38 cellular contexts compared by ENCODE assay signal in the genomic region with DNA sequence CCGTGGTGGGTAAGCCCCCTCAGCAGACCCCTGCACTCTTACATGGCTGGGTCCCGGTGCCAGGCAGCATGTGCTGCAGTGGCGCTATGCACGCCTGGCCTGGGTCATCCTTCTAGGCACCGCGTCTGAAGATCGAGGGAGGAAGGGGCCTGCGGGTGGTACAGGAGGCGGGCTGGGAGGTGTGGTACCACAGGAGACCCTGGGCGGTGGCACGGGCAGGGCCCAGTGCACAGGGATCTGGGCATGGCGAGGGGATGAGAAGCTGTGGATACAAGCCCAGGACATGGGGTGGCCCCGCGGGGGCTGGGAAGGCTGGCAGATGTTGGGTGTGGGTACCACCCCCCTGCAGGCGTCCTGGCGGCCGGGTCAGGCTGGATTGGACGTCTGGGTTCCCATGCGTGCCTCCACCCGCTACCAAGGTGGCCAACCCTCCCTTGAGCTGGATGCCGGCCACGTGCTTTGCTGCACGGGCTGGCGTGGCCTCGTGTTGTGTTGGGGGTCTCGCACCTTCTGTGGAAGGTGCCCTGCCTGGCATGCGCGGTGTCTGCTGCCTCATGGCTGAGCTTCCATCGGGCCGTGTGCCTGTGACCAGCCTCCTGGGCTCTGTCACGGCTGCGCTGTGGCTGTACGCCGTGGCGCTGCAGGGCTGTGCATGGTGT. TPM values are rescaled to one million over a fixed set of nuclear protein-coding genes. Genes with fewer than 3 reads are reported as not detected.
"Had no signal": no experiment of that assay in that cellular context is flagged by ENCODE, and none has a peak within 500 bp of the region (broad histone marks: within the 10 kb centered on the region; RNA-seq: fewer than 3 reads in every experiment).

No MANE protein-coding gene starts in this region.

- H3K36me3 Mint-ChIP-seq: activated naive CD8-positive, alpha-beta T cell had no signal

- H3K4me1 ChIP-seq: esophagus muscularis mucosa, gastroesophageal sphincter had no signal

- H3K4me1 Mint-ChIP-seq: activated B cell treated with CpG ODN at 0.5 μM for 24 hours; central memory CD8-positive, alpha-beta T cell; T-helper 17 cell had no signal

- H3K4me3 ChIP-seq: esophagus muscularis mucosa, gastroesophageal sphincter had no signal

- H3K9me3 ChIP-seq: esophagus muscularis mucosa, gastroesophageal sphincter had no signal

- H3K27me3 Mint-ChIP-seq: activated B cell treated with CpG ODN at 0.5 μM for 24 hours; activated naive CD8-positive, alpha-beta T cell; activated T-cell treated with anti-CD3 and anti-CD28 coated beads, Interleukin-2, amount 50 U/mL, for 24 hours; central memory CD8-positive, alpha-beta T cell; effector memory CD8-positive, alpha-beta T cell; T-helper 17 cell had no signal

- H3K27ac ChIP-seq: brain microvascular endothelial cell, esophagus muscularis mucosa, gastroesophageal sphincter, WERI-Rb-1 had no signal

- DNase-seq: activated B cell treated with CpG ODN at 0.5 μM for 24 hours; activated CD4-positive, alpha-beta T cell treated with anti-CD3 and anti-CD28 coated beads for 48 hours; activated CD4-positive, alpha-beta T cell treated with anti-CD3 and anti-CD28 coated beads, Interleukin-2, amount 50 U/mL, for 1 hour; activated CD4-positive, alpha-beta T cell treated with anti-CD3 and anti-CD28 coated beads, Interleukin-2, amount 50 U/mL, for 48 hours; activated CD8-positive, alpha-beta memory T cell treated with anti-CD3 and anti-CD28 coated beads, Interleukin-2, amount 50 U/mL, for 48 hours; activated gamma-delta T cell; activated naive CD4-positive, alpha-beta T cell; activated naive CD4-positive, alpha-beta T cell treated with anti-CD3 and anti-CD28 coated beads, Interleukin-2, amount 50 U/mL, for 16 hours; activated T-cell treated with anti-CD3 and anti-CD28 coated beads for 4 hours; activated T-cell treated with anti-CD3 and anti-CD28 coated beads, Interleukin-2, amount 50 U/mL, for 24 hours; activated T-cell treated with anti-CD3 and anti-CD28 coated beads, Interleukin-2, amount 50 U/mL, for 72 hours; amniotic stem cell; anterior cingulate cortex; brain microvascular endothelial cell; cortex of kidney; dermis blood vessel endothelial cell; effector CD4-positive, alpha-beta T cell; effector memory CD8-positive, alpha-beta T cell; erythroblast; foreskin melanocyte; T-helper 1 cell; T-helper 17 cell; T1000; WERI-Rb-1 had no signal

- H3K27ac Mint-ChIP-seq: activated B cell treated with CpG ODN at 0.5 μM for 24 hours; activated naive CD8-positive, alpha-beta T cell; activated T-cell treated with anti-CD3 and anti-CD28 coated beads, Interleukin-2, amount 50 U/mL, for 72 hours; effector memory CD8-positive, alpha-beta T cell; T-helper 17 cell; T-helper 2 cell treated with Interferon-gamma antibody and Interleukin-4, amounts not matched to agents 5 μg/mL and 100 μg/mL, for 36 hours had no signal

- H3K27me3 ChIP-seq: brain microvascular endothelial cell, esophagus muscularis mucosa, gastroesophageal sphincter had no signal

- H3K4me3 Mint-ChIP-seq: activated B cell treated with CpG ODN at 0.5 μM for 24 hours; activated naive CD8-positive, alpha-beta T cell; activated T-cell treated with anti-CD3 and anti-CD28 coated beads, Interleukin-2, amount 50 U/mL, for 24 hours; activated T-cell treated with anti-CD3 and anti-CD28 coated beads, Interleukin-2, amount 50 U/mL, for 72 hours; central memory CD8-positive, alpha-beta T cell; effector memory CD8-positive, alpha-beta T cell; T-helper 17 cell; T-helper 2 cell treated with Interferon-gamma antibody and Interleukin-4, amounts not matched to agents 5 μg/mL and 100 μg/mL, for 36 hours had no signal

- H3K9me3 Mint-ChIP-seq: activated B cell treated with CpG ODN at 0.5 μM for 24 hours; activated T-cell treated with anti-CD3 and anti-CD28 coated beads, Interleukin-2, amount 50 U/mL, for 24 hours; activated T-cell treated with anti-CD3 and anti-CD28 coated beads, Interleukin-2, amount 50 U/mL, for 72 hours; central memory CD8-positive, alpha-beta T cell; effector memory CD8-positive, alpha-beta T cell; T-helper 2 cell treated with Interferon-gamma antibody and Interleukin-4, amounts not matched to agents 5 μg/mL and 100 μg/mL, for 36 hours had no signal

- ATAC-seq: activated CD4-positive, CD25-positive, alpha-beta regulatory T cell treated with anti-CD3 and anti-CD28 coated beads, Interleukin-2, amount 50 U/mL, for 24 hours; activated T-cell treated with anti-CD3 and anti-CD28 coated beads, Interleukin-2, amount 50 U/mL, for 72 hours; effector memory CD8-positive, alpha-beta T cell; gastroesophageal sphincter; T-helper 17 cell had no signal

- FAIRE-seq: astrocyte, bronchial epithelial cell had no signal

RNA-seq across cellular contexts. Expression of a gene that starts 33.9 kb away (rescaled TPM):
- total RNA-seq: activated B cell treated with CpG ODN at 0.5 μM for 24 hours; activated T-cell treated with anti-CD3 and anti-CD28 coated beads, Interleukin-2, amount 50 U/mL, for 72 hours; bronchial epithelial cell; dermis blood vessel endothelial cell; esophagus muscularis mucosa; fibroblast of lung; fibroblast of villous mesenchyme; gastroesophageal sphincter; glomerular endothelial cell had no signal
- polyA plus RNA-seq: fibroblast of lung had no signal

RNA-seq across cellular contexts. Expression of a gene that starts 33.9 kb away (rescaled TPM):
- total RNA-seq: fibroblast of lung had no signal
- polyA plus RNA-seq: fibroblast of lung had no signal

RNA-seq across cellular contexts. Expression of a gene that starts 57.8 kb away (rescaled TPM):
- total RNA-seq: activated B cell treated with CpG ODN at 0.5 μM for 24 hours; activated T-cell treated with anti-CD3 and anti-CD28 coated beads, Interleukin-2, amount 50 U/mL, for 72 hours; astrocyte; bronchial epithelial cell; cardiac septum; cerebellum; dermis blood vessel endothelial cell; esophagus muscularis mucosa; fibroblast of lung; fibroblast of villous mesenchyme; gastroesophageal sphincter; glomerular endothelial cell; T-helper 17 cell had no signal
- polyA plus RNA-seq: adipose tissue, fibroblast of lung had no signal
